ENCODE assay signal across 8 cellular contexts in genomic region chr1:166167395-166167922, GRCh38. TPM values are rescaled to one million over a fixed set of nuclear protein-coding genes. Genes with fewer than 3 reads are reported as not detected.
DNase-seq lines count a peak whose midpoint lies in the region; ATAC-seq and TF ChIP-seq lines count a peak whose summit lies in the region.

No MANE protein-coding gene starts in this region.

- H3K4me3 ChIP-seq in sigmoid colon = peak overlapping the region; percentile 46 to 79 (median 74)

- TF ChIP-seq EP300 in sigmoid colon (IDR thresholded peaks at IDR 0.05) = no peak

- peaks cover 34% of the 10 kb centered on the region for H3K4me1 Mint-ChIP-seq in activated T-cell treated with anti-CD3 and anti-CD28 coated beads, Interleukin-2, amount 50 U/mL, for 24 hours (ENCODE audit: low read depth)
- peaks cover 19% of the 10 kb centered on the region for H3K4me1 Mint-ChIP-seq in activated B cell treated with CpG ODN at 0.5 μM for 24 hours

- peak overlapping the region; percentile 56 to 83 (median 73) for H3K27ac ChIP-seq in sigmoid colon

- H3K27me3 ChIP-seq in sigmoid colon = no peaks in the 10 kb centered on the region

- CTCF ChIA-PET in activated B cell treated with CpG ODN at 0.5 μM for 24 hours (lab: Charles Lee) = no interaction called here

- 8 to 31% methylated on average over 8 of the region's 8 CpGs for WGBS in sigmoid colon, 2 donors

- H3K4me3 Mint-ChIP-seq in activated T-cell treated with anti-CD3 and anti-CD28 coated beads, Interleukin-2, amount 50 U/mL, for 24 hours = peak overlapping the region; percentile 70
- H3K4me3 Mint-ChIP-seq in activated B cell treated with CpG ODN at 0.5 μM for 24 hours = peak overlapping the region; percentile 77

- peaks cover 56% of the 10 kb centered on the region for H3K27me3 Mint-ChIP-seq in activated T-cell treated with anti-CD3 and anti-CD28 coated beads, Interleukin-2, amount 50 U/mL, for 24 hours
- peaks cover 23% of the 10 kb centered on the region for H3K27me3 Mint-ChIP-seq in activated B cell treated with CpG ODN at 0.5 μM for 24 hours

- peaks cover 0 to 27% (median 21%) of the 10 kb centered on the region in 4 donors for H3K4me1 ChIP-seq in sigmoid colon

- H3K36me3 Mint-ChIP-seq in activated T-cell treated with anti-CD3 and anti-CD28 coated beads, Interleukin-2, amount 50 U/mL, for 24 hours (ENCODE audit: low read depth) = no peaks in the 10 kb centered on the region
- H3K36me3 Mint-ChIP-seq in activated B cell treated with CpG ODN at 0.5 μM for 24 hours (ENCODE audit: low read depth) = no peaks in the 10 kb centered on the region

- no peak for TF ChIP-seq POLR2A in sigmoid colon (IDR thresholded peaks at IDR 0.05)

- H3K9me3 Mint-ChIP-seq in activated T-cell treated with anti-CD3 and anti-CD28 coated beads, Interleukin-2, amount 50 U/mL, for 24 hours = no peaks in the 10 kb centered on the region
- no peaks in the 10 kb centered on the region for H3K9me3 Mint-ChIP-seq in activated B cell treated with CpG ODN at 0.5 μM for 24 hours

- POLR2A ChIA-PET in activated B cell treated with CpG ODN at 0.5 μM for 24 hours (lab: Charles Lee) = no interaction called here

- intact Hi-C loops in activated B cell treated with CpG ODN at 0.5 μM for 24 hours (cut with micrococcal nuclease) (loop anchor here (2.0 to 5.0 kb wide), 5 partner anchors 310 to 1770 kb away; partner anchors contain the start of genes DCAF6, MPC2, POU2F1 and TMCO1), left ventricle myocardium superior (cut with micrococcal nuclease) (no loop called here), sigmoid colon (cut with DNase I) (loop anchor here (5.0 to 10.0 kb wide), 2 partner anchors 240 to 573 kb away; no protein-coding TSS in a partner anchor)

- TF ChIP-seq CTCF in activated B cell treated with CpG ODN at 0.5 μM for 24 hours (IDR thresholded peaks at IDR 0.05) = no peak
- no peak for TF ChIP-seq CTCF in sigmoid colon (IDR thresholded peaks at IDR 0.05)

- H3K36me3 ChIP-seq in sigmoid colon = no peaks in the 10 kb centered on the region

- no peak for DNase-seq in activated T-cell treated with anti-CD3 and anti-CD28 coated beads, Interleukin-2, amount 50 U/mL, for 24 hours
- DNase-seq in activated T-cell treated with anti-CD3 and anti-CD28 coated beads, Interleukin-2, amount 50 U/mL, for 1 hour = no peak
- DNase-seq in activated B cell treated with CpG ODN at 0.5 μM for 24 hours = no peak
- DNase-seq in left ventricle myocardium superior = no peak
- DNase-seq in sigmoid colon = no peak
- DNase-seq in OCI-M1 (lab: John Stamatoyannopoulos, UW) = no peak
- no peak for DNase-seq in dedifferentiated amniotic fluid mesenchymal stem cell (ENCODE audit: extremely low spot score)

- no peaks in the 10 kb centered on the region for H3K9me3 ChIP-seq in sigmoid colon

- ATAC-seq in activated B cell treated with CpG ODN at 0.5 μM for 24 hours (ENCODE audit: low read depth) = no peak
- peak; percentile 50 for ATAC-seq in left ventricle myocardium superior
- ATAC-seq in HG02571 (IDR thresholded peaks at IDR 0.05; ENCODE audit: unreplicated experiment) = no peak

- H3K27ac Mint-ChIP-seq in activated T-cell treated with anti-CD3 and anti-CD28 coated beads, Interleukin-2, amount 50 U/mL, for 24 hours = peak overlapping the region; percentile 23
- H3K27ac Mint-ChIP-seq in activated B cell treated with CpG ODN at 0.5 μM for 24 hours = no peak overlapping the region

RNA-seq across cellular contexts. Expression of gene FAM78B, which starts 0.7 kb away (rescaled TPM):
- total RNA-seq in activated B cell treated with CpG ODN at 0.5 μM for 24 hours (0.64 and 1.00 TPM in 2 replicates), left ventricle myocardium superior (3.8 TPM), sigmoid colon (1 to 10 TPM; 2.0 to 5.4 (median 3.1) TPM)
- polyA plus RNA-seq in sigmoid colon = under 1 TPM; 0.23 to 0.87 (median 0.60) TPM
